ENCODE assay signal across 8 cellular contexts in the genomic region with DNA sequence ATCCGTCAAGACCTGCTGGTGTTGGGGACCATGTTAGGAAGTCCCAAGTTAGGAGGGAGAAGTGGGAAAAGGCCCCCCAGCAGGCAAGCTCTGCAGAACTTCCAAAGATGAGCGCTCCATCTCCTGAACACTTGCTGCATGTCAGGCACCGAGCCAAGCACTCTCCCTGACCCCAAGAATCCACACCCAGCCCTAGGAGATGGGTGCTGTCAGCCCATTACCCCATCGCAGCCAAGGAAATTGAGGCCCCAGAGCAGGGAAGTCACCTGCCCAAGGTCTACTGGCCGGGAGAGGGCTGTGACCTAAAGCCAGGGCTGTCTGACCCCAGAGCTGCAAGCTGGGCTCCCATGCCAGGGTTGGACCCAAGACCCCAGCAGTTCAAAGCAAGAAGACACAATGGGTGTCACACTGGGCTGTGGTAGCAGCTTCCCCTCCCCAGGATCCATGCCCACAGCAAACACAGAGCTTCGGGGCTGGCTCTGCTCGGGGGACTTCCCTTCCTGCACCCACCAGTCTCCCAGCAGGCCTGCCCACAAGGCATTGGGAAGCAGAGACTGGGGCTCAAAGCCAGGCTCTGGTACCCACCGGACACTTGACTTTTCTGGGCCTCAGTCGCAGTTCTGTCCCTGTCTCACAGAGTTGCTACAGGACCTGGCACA. TPM values are rescaled to one million over a fixed set of nuclear protein-coding genes. Genes with fewer than 3 reads are reported as not detected.
DNase-seq lines count a peak whose midpoint lies in the region; ATAC-seq and TF ChIP-seq lines count a peak whose summit lies in the region.

No MANE protein-coding gene starts in this region.

- H3K36me3 Mint-ChIP-seq in activated CD8-positive, alpha-beta memory T cell treated with anti-CD3 and anti-CD28 coated beads, Interleukin-2, amount 10 ng/mL, durations not matched to agents 7 days and 5 days: peaks cover 3% of the 10 kb centered on the region
- H3K36me3 Mint-ChIP-seq in activated CD8-positive, alpha-beta T cell treated with anti-CD3 and anti-CD28 coated beads for 36 hours (ENCODE audit: low read depth): peaks cover 25% of the 10 kb centered on the region

- H3K4me3 Mint-ChIP-seq in activated CD8-positive, alpha-beta memory T cell treated with anti-CD3 and anti-CD28 coated beads, Interleukin-2, amount 10 ng/mL, durations not matched to agents 7 days and 5 days: no peak overlapping the region
- H3K4me3 Mint-ChIP-seq in activated CD8-positive, alpha-beta T cell treated with anti-CD3 and anti-CD28 coated beads for 36 hours: peak overlapping the region; percentile 97

- no peaks in the 10 kb centered on the region for H3K9me3 ChIP-seq in suprapubic skin

- DNase-seq in activated CD8-positive, alpha-beta memory T cell treated with anti-CD3 and anti-CD28 coated beads for 24 hours: peak; percentile 64
- no peak for DNase-seq in activated CD8-positive, alpha-beta memory T cell treated with anti-CD3 and anti-CD28 coated beads, Interleukin-2, amount 10 ng/mL, durations not matched to agents 7 days and 5 days
- no peak for DNase-seq in activated CD8-positive, alpha-beta T cell treated with anti-CD3 and anti-CD28 coated beads for 36 hours
- DNase-seq in suprapubic skin (ENCODE audit: low spot score in 2 of 2) (peak in 1 of 2 donors; percentile 65), KG1 (lab: John Stamatoyannopoulos, UW) (no peak), NCI-H1105 treated with DMSO at 0.1 percent for 48 hours (lab: John Stamatoyannopoulos, UW) (no peak)

- no peak for TF ChIP-seq EP300 in suprapubic skin (IDR thresholded peaks at IDR 0.05)

- intact Hi-C loops in activated CD8-positive, alpha-beta T cell treated with anti-CD3 and anti-CD28 coated beads for 36 hours (cut with micrococcal nuclease): no loop called here

- H3K4me1 ChIP-seq in suprapubic skin: peaks cover 100% of the 10 kb centered on the region

- H3K4me3 ChIP-seq in suprapubic skin: no peak overlapping the region

- 80% methylated on average over 2 of the region's 9 CpGs for WGBS in suprapubic skin

- no peaks in the 10 kb centered on the region for H3K36me3 ChIP-seq in suprapubic skin

- no peak for TF ChIP-seq CTCF in activated CD8-positive, alpha-beta T cell treated with anti-CD3 and anti-CD28 coated beads for 36 hours (IDR thresholded peaks at IDR 0.05)
- no peak for TF ChIP-seq CTCF in suprapubic skin (IDR thresholded peaks at IDR 0.05)

- CTCF ChIA-PET in activated CD8-positive, alpha-beta memory T cell treated with anti-CD3 and anti-CD28 coated beads, Interleukin-2, amount 10 ng/mL, durations not matched to agents 7 days and 5 days (lab: Charles Lee): interaction anchor here (1.0 to 3.0 kb wide), 3 partner anchors 13 to 67 kb away, joined by 4 to 8 read pairs (median 5); no protein-coding TSS in a partner anchor
- CTCF ChIA-PET in activated CD8-positive, alpha-beta T cell treated with anti-CD3 and anti-CD28 coated beads for 36 hours (lab: Charles Lee): interaction anchor here (1.1 to 30.0 kb wide), 3 partner anchors 9 to 61 kb away, joined by 3 to 631 read pairs (median 12); no protein-coding TSS in a partner anchor

- no peaks in the 10 kb centered on the region for H3K27me3 Mint-ChIP-seq in activated CD8-positive, alpha-beta memory T cell treated with anti-CD3 and anti-CD28 coated beads, Interleukin-2, amount 10 ng/mL, durations not matched to agents 7 days and 5 days
- no peaks in the 10 kb centered on the region for H3K27me3 Mint-ChIP-seq in activated CD8-positive, alpha-beta T cell treated with anti-CD3 and anti-CD28 coated beads for 36 hours

- H3K27me3 ChIP-seq in layer of hippocampus (ENCODE audit: control insufficient read depth, insufficient read depth, low read length) (no peaks in the 10 kb centered on the region), suprapubic skin (no peaks in the 10 kb centered on the region)

- H3K9me3 Mint-ChIP-seq in activated CD8-positive, alpha-beta memory T cell treated with anti-CD3 and anti-CD28 coated beads, Interleukin-2, amount 10 ng/mL, durations not matched to agents 7 days and 5 days (ENCODE audit: low read depth): no peaks in the 10 kb centered on the region
- H3K9me3 Mint-ChIP-seq in activated CD8-positive, alpha-beta T cell treated with anti-CD3 and anti-CD28 coated beads for 36 hours: no peaks in the 10 kb centered on the region

- TF ChIP-seq POLR2A in suprapubic skin (IDR thresholded peaks at IDR 0.05): no peak

- POLR2A ChIA-PET in activated CD8-positive, alpha-beta T cell treated with anti-CD3 and anti-CD28 coated beads for 36 hours (lab: Charles Lee): interaction anchor here (0.9 to 25.2 kb wide), 6 partner anchors 6 to 59 kb away, joined by 3 to 408 read pairs (median 6); a partner anchor contains a TSS

- no peak overlapping the region for H3K27ac Mint-ChIP-seq in activated CD8-positive, alpha-beta memory T cell treated with anti-CD3 and anti-CD28 coated beads, Interleukin-2, amount 10 ng/mL, durations not matched to agents 7 days and 5 days
- H3K27ac Mint-ChIP-seq in activated CD8-positive, alpha-beta T cell treated with anti-CD3 and anti-CD28 coated beads for 36 hours: peak overlapping the region; percentile 99

- peaks cover 82% of the 10 kb centered on the region for H3K4me1 Mint-ChIP-seq in activated CD8-positive, alpha-beta memory T cell treated with anti-CD3 and anti-CD28 coated beads, Interleukin-2, amount 10 ng/mL, durations not matched to agents 7 days and 5 days
- peaks cover 97% of the 10 kb centered on the region for H3K4me1 Mint-ChIP-seq in activated CD8-positive, alpha-beta T cell treated with anti-CD3 and anti-CD28 coated beads for 36 hours (ENCODE audit: low read depth)

- no peak for ATAC-seq in activated CD8-positive, alpha-beta memory T cell treated with anti-CD3 and anti-CD28 coated beads, Interleukin-2, amount 10 ng/mL, durations not matched to agents 7 days and 5 days
- ATAC-seq in activated CD8-positive, alpha-beta T cell treated with anti-CD3 and anti-CD28 coated beads for 36 hours: no peak
- no peak for ATAC-seq in GM21619 (IDR thresholded peaks at IDR 0.05; ENCODE audit: unreplicated experiment)

- peak overlapping the region; percentile 96 for H3K27ac ChIP-seq in layer of hippocampus (ENCODE audit: low read depth, low read length)
- H3K27ac ChIP-seq in suprapubic skin: peak overlapping the region; percentile 95

RNA-seq across cellular contexts. Expression of a gene that starts 13.5 kb away (rescaled TPM):
- total RNA-seq in activated CD8-positive, alpha-beta memory T cell treated with anti-CD3 and anti-CD28 coated beads, Interleukin-2, amount 10 ng/mL, durations not matched to agents 7 days and 5 days: 100 to 1,000 TPM in 1 of 2 experiments, 10 to 100 TPM in 1; 60.8 to 116 TPM
- 10 to 100 TPM; 79.7 to 81.5 TPM for total RNA-seq in activated CD8-positive, alpha-beta T cell treated with anti-CD3 and anti-CD28 coated beads for 36 hours
- 10 to 100 TPM; 43.1 to 85.8 (median 59.5) TPM for total RNA-seq in suprapubic skin

RNA-seq across cellular contexts. Expression of a gene that starts 29.6 kb away (rescaled TPM):
- total RNA-seq in activated CD8-positive, alpha-beta memory T cell treated with anti-CD3 and anti-CD28 coated beads, Interleukin-2, amount 10 ng/mL, durations not matched to agents 7 days and 5 days: 10 to 100 TPM; 51.4 to 53.5 TPM
- total RNA-seq in activated CD8-positive, alpha-beta T cell treated with anti-CD3 and anti-CD28 coated beads for 36 hours: 10 to 100 TPM; 41.3 to 43.9 TPM
- total RNA-seq in suprapubic skin: 10 to 100 TPM; 19.4 to 39.7 (median 30.6) TPM

RNA-seq across cellular contexts. Expression of a gene that starts 36.7 kb away (rescaled TPM):
- total RNA-seq in activated CD8-positive, alpha-beta memory T cell treated with anti-CD3 and anti-CD28 coated beads, Interleukin-2, amount 10 ng/mL, durations not matched to agents 7 days and 5 days: 1 to 10 TPM; 1.8 to 2.6 TPM
- 1 to 10 TPM; 1.7 to 2.5 TPM for total RNA-seq in activated CD8-positive, alpha-beta T cell treated with anti-CD3 and anti-CD28 coated beads for 36 hours
- total RNA-seq in suprapubic skin: 10 to 100 TPM in 1 of 4 donors, 1 to 10 TPM in 3; 5.8 to 14.7 (median 9.2) TPM

RNA-seq across cellular contexts. Expression of a gene that starts 50.4 kb away (rescaled TPM):
- 10 to 100 TPM; 64.7 to 71.4 TPM for total RNA-seq in activated CD8-positive, alpha-beta memory T cell treated with anti-CD3 and anti-CD28 coated beads, Interleukin-2, amount 10 ng/mL, durations not matched to agents 7 days and 5 days
- 10 to 100 TPM; 34.3 to 34.9 TPM for total RNA-seq in activated CD8-positive, alpha-beta T cell treated with anti-CD3 and anti-CD28 coated beads for 36 hours
- 10 to 100 TPM; 14.6 to 25.2 (median 20.2) TPM for total RNA-seq in suprapubic skin
